19 cellular contexts compared by ENCODE assay signal in genomic region chr12:10664499-10664898, GRCh38. TPM values are rescaled to one million over a fixed set of nuclear protein-coding genes. Genes with fewer than 3 reads are reported as not detected.
DNase-seq lines count a peak whose midpoint lies in the region; ATAC-seq, FAIRE-seq and TF ChIP-seq lines count a peak whose summit lies in the region.
"Had no signal": no experiment of that assay in that cellular context is flagged by ENCODE, and none has a peak within 500 bp of the region (broad histone marks: within the 10 kb centered on the region; RNA-seq: fewer than 3 reads in every experiment).

No MANE protein-coding gene starts in this region.

- H2AK9ac ChIP-seq in IMR-90 (replicated peaks; ENCODE audit: low read depth, low read length, poor library complexity) = no peak overlapping the region

- H3K4me1 ChIP-seq in A549 (peaks cover 9% of the 10 kb centered on the region; the same call in 1 of the 3 replicates), IMR-90 (ENCODE audit: control insufficient read depth, insufficient read depth, low read length) (no peaks in the 10 kb centered on the region), prostate gland (replicated peaks) (no peaks in the 10 kb centered on the region)

- H3K9me3 ChIP-seq in A549 = no peaks in the 10 kb centered on the region
- no peaks in the 10 kb centered on the region for H3K9me3 ChIP-seq in IMR-90 (ENCODE audit: control insufficient read depth, insufficient read depth, low read length)
- H3K9me3 ChIP-seq in prostate gland = no peaks in the 10 kb centered on the region

- H4K20me1 ChIP-seq in IMR-90 (ENCODE audit: insufficient read depth, low read length) = no peaks in the 10 kb centered on the region

- no peak overlapping the region for H3K4me2 ChIP-seq in A549
- H3K4me2 ChIP-seq in IMR-90 (ENCODE audit: low read depth, low read length) = no peak overlapping the region

- H3K23ac ChIP-seq in IMR-90 (ENCODE audit: low read depth, low read length) = no peak overlapping the region

- H3K27me3 ChIP-seq in IMR-90 (ENCODE audit: control insufficient read depth, insufficient read depth, low read length) (peaks cover 8% of the 10 kb centered on the region), prostate gland (replicated peaks; ENCODE audit: insufficient read depth) (no peaks in the 10 kb centered on the region)

- ATAC-seq in A549 (no peak), IMR-90 (ENCODE audit: low read depth) (no peak), GM18861 (IDR thresholded peaks at IDR 0.05; ENCODE audit: unreplicated experiment) (no peak)
- ATAC-seq: HCT116 had no signal

- TF ChIP-seq EP300 in A549 (IDR thresholded peaks at IDR 0.05) = no peak

- H2BK120ac ChIP-seq in IMR-90 (ENCODE audit: low read depth, low read length) = no peak overlapping the region

- BruUV-seq in IMR-90 (replicated peaks; lab: Mats Ljungman, UMichigan) = no TSS peak

- no peaks in the 10 kb centered on the region for H3K9me1 ChIP-seq in IMR-90 (ENCODE audit: insufficient read depth, low read length)

- CTCF ChIA-PET in A549 (lab: Yijun Ruan, JAX) = no interaction called here
- CTCF ChIA-PET in IMR-90 (lab: Yijun Ruan, JAX) = no interaction called here

- no peak overlapping the region for H4K91ac ChIP-seq in IMR-90 (ENCODE audit: insufficient read depth, low read depth, low read length)

- DNase-seq in A549 (ENCODE audit: low read depth in 1 of 2, low spot score in 1 of 2) = no peak
- no peak for DNase-seq in IMR-90
- DNase-seq in prostate gland (ENCODE audit: low spot score) = no peak
- DNase-seq in RPMI8226 = no peak
- DNase-seq: 8988T; C1 segment of cervical spinal cord; Calu3; CD4-positive, alpha-beta memory T cell; COR-L47; DMS53; DMS79 treated with DMSO at 0.1 percent for 48 hours; GF-D8; H9 had no signal

- 41% methylated on average over 2 of the region's 2 CpGs for WGBS in A549 (ENCODE audit: missing lambda C conversion rate)
- no CpG with 5 or more reads among the region's 2 CpGs for WGBS in IMR-90 (ENCODE audit: extremely low coverage in 2 of 2, insufficient read length in 1 of 2), 2 experiments
- 68% methylated on average over 2 of the region's 2 CpGs for WGBS in prostate gland

- TF ChIP-seq RAD21 in A549 (conservative IDR thresholded peaks at IDR 0.05 in 1 of 2, IDR thresholded peaks at IDR 0.05 in 1 of 2) = no peak
- TF ChIP-seq RAD21 in IMR-90 (IDR thresholded peaks at IDR 0.05; ENCODE audit: low read length) = no peak

- no peaks in the 10 kb centered on the region for H3K36me3 ChIP-seq in IMR-90 (ENCODE audit: control insufficient read depth, insufficient read depth, low read length)
- H3K36me3 ChIP-seq in prostate gland = no peaks in the 10 kb centered on the region

- POLR2A ChIA-PET in A549 (lab: Yijun Ruan, JAX) = no interaction called here
- POLR2A ChIA-PET in IMR-90 (lab: Charles Lee; ENCODE audit: unreplicated experiment) = no interaction called here

- H3K9ac ChIP-seq in IMR-90 (ENCODE audit: low read depth, low read length) = no peak overlapping the region

- FAIRE-seq in A549 (lab: Jason Lieb, UNC) = no peak
- FAIRE-seq: GM12891, GM18507, H1 had no signal

- in situ Hi-C loops in IMR-90 (cut with MboI; ENCODE audit: low sequenced_read_pairs) = no loop called here

- H2BK20ac ChIP-seq in IMR-90 (ENCODE audit: low read depth, low read length) = no peak overlapping the region

- TF ChIP-seq POLR2A in A549 (IDR thresholded peaks at IDR 0.05; ENCODE audit: low read length) = no peak
- TF ChIP-seq POLR2A in IMR-90 (IDR thresholded peaks at IDR 0.05; ENCODE audit: low read depth, low read length) = no peak
- no peak for TF ChIP-seq POLR2A in prostate gland (IDR thresholded peaks at IDR 0.05)

- no peaks in the 10 kb centered on the region for H3K79me1 ChIP-seq in IMR-90 (ENCODE audit: low read depth in 1 of 2, low read length in 2 of 2)

- intact Hi-C loops in IMR-90 (cut with micrococcal nuclease) (no loop called here), prostate gland (cut with DNase I) (no loop called here)

- H3K14ac ChIP-seq in IMR-90 (replicated peaks; ENCODE audit: low read depth, low read length) = no peak overlapping the region

- no peak overlapping the region for H4K5ac ChIP-seq in IMR-90 (ENCODE audit: low read depth, low read length)

- TF ChIP-seq CTCF in A549 (IDR thresholded peaks at IDR 0.05) (no peak), IMR-90 (conservative IDR thresholded peaks at IDR 0.05; ENCODE audit: low read depth, low read length) (no peak), prostate gland (IDR thresholded peaks at IDR 0.05) (no peak)

- no peak overlapping the region for H2AK5ac ChIP-seq in IMR-90 (ENCODE audit: low read depth, low read length)

- H3K18ac ChIP-seq in IMR-90 (ENCODE audit: low read depth, low read length) = no peak overlapping the region

- no peak overlapping the region for H3K4ac ChIP-seq in IMR-90 (ENCODE audit: low read depth, low read length)

- no peak overlapping the region for H3K56ac ChIP-seq in IMR-90 (ENCODE audit: extremely low read depth, insufficient read depth, low read length)

- no peak overlapping the region for H2BK15ac ChIP-seq in IMR-90 (ENCODE audit: low read depth, low read length)

- H4K8ac ChIP-seq in IMR-90 (ENCODE audit: low read depth in 2 of 2, low read length in 2 of 2) = no peak overlapping the region

- dilution Hi-C loops in IMR-90 (cut with HindIII; ENCODE audit: low sequenced_read_pairs, unreplicated experiment) = no loop called here

- H2BK5ac ChIP-seq in IMR-90 (ENCODE audit: low read depth, low read length, poor library complexity, severe bottlenecking) = no peak overlapping the region

- H2AFZ ChIP-seq in IMR-90 (replicated peaks; ENCODE audit: low read length, poor library complexity) = no peak overlapping the region

- H3K27ac ChIP-seq in A549 (no peak overlapping the region), IMR-90 (ENCODE audit: insufficient read depth, low read length) (no peak overlapping the region), prostate gland (peak overlapping the region; percentile 59 to 64)

- H3K4me3 ChIP-seq in A549 = no peak overlapping the region
- no peak overlapping the region for H3K4me3 ChIP-seq in IMR-90 (ENCODE audit: insufficient read depth, low read depth, low read length)
- no peak overlapping the region for H3K4me3 ChIP-seq in prostate gland

TF ChIP-seq in A549, 52 proteins besides CTCF, POLR2A, EP300 and RAD21:
- TF ChIP-seq MAFK (IDR thresholded peaks at IDR 0.05; ENCODE audit: partially characterized antibody) (peak; percentile 81), FOXS1 (CRISPR knock-in tag; IDR thresholded peaks at IDR 0.05) (no peak), CBX2 (IDR thresholded peaks at IDR 0.05; ENCODE audit: borderline replicate concordance, low read depth) (no peak)
TF ChIP-seq in A549: peak in this region for 1.

TF ChIP-seq in IMR-90, 13 proteins besides CTCF, POLR2A, EP300 and RAD21:
- TF ChIP-seq MXI1 (IDR thresholded peaks at IDR 0.05; ENCODE audit: borderline replicate concordance, low read depth, low read length) (no peak), MAFK (IDR thresholded peaks at IDR 0.05; ENCODE audit: low read depth, low read length) (peak; percentile 69)

RNA-seq across cellular contexts. Expression of gene STYK1, which starts 9.4 kb away (rescaled TPM):
- polyA plus RNA-seq in A549 (2011; rRNA removed) = 0.46 and 0.56 TPM in 2 replicates
- 0.07 and 0.16 TPM in 2 replicates for polyA plus RNA-seq in A549 (2012; cell fraction: cytosol; rRNA removed)
- polyA plus RNA-seq in A549 (2012; cell fraction: nucleus; rRNA removed) = 0.10 and 0.23 TPM in 2 replicates
- 0.21 to 0.54 TPM (median 0.32 TPM) in 3 replicates for polyA plus RNA-seq in A549 (2017; fragmentation: RNase III; extraction: RNeasy Plus Mini Kit Qiagen cat#74134 plus additional on column Dnase treatment)
- polyA minus RNA-seq in A549 (2011; rRNA and poly(A)+ RNA removed) = 0.50 TPM in 1 of 2 replicates, not detected in the other
- total RNA-seq in IMR-90 (2012; rRNA removed) = 0.72 and 1.1 TPM in 2 replicates
- polyA plus RNA-seq in IMR-90 (2012; rRNA removed) = 0.34 and 0.36 TPM in 2 replicates
- polyA plus RNA-seq in IMR-90 (2012; cell fraction: cytosol; rRNA removed) = 0.15 and 0.21 TPM in 2 replicates
- polyA plus RNA-seq in IMR-90 (2012; cell fraction: nucleus; rRNA removed; ENCODE audit: low replicate concordance) = 0.18 and 0.36 TPM in 2 replicates
- 10 to 100 TPM in 1 of 2 donors, 1 to 10 TPM in 1; 9.5 to 39.7 TPM for total RNA-seq in prostate gland
- total RNA-seq: CD4-positive, alpha-beta memory T cell; G401 had no signal
- polyA plus RNA-seq: CD4-positive, alpha-beta memory T cell had no signal

RNA-seq across cellular contexts. Expression of gene MAGOHB, which starts 51.1 kb away (rescaled TPM):
- polyA plus RNA-seq in A549 (2011; rRNA removed) = 43.1 and 90.5 TPM in 2 replicates
- 24.9 and 35.7 TPM in 2 replicates for polyA plus RNA-seq in A549 (2012; cell fraction: cytosol; rRNA removed)
- polyA plus RNA-seq in A549 (2012; cell fraction: nucleus; rRNA removed) = 4.6 and 7.8 TPM in 2 replicates
- 83.4 to 93.3 TPM (median 83.5 TPM) in 3 replicates for polyA plus RNA-seq in A549 (2017; fragmentation: RNase III; extraction: RNeasy Plus Mini Kit Qiagen cat#74134 plus additional on column Dnase treatment)
- 11.9 and 17.9 TPM in 2 replicates for polyA minus RNA-seq in A549 (2011; rRNA and poly(A)+ RNA removed)
- total RNA-seq in IMR-90 (2012; rRNA removed) = 6.3 and 23.3 TPM in 2 replicates
- 15.6 and 20.3 TPM in 2 replicates for polyA plus RNA-seq in IMR-90 (2012; rRNA removed)
- polyA plus RNA-seq in IMR-90 (2012; cell fraction: cytosol; rRNA removed) = 1.2 and 5.4 TPM in 2 replicates
- 7.3 and 10.8 TPM in 2 replicates for polyA plus RNA-seq in IMR-90 (2012; cell fraction: nucleus; rRNA removed; ENCODE audit: low replicate concordance)
- 10 to 100 TPM; 24.2 to 24.8 TPM for total RNA-seq in prostate gland

RNA-seq across cellular contexts. Expression of gene YBX3, which starts 58.6 kb away (rescaled TPM):
- polyA plus RNA-seq in A549 (2011; rRNA removed) = 136 and 150 TPM in 2 replicates
- polyA plus RNA-seq in A549 (2012; cell fraction: cytosol; rRNA removed) = 228 and 245 TPM in 2 replicates
- polyA plus RNA-seq in A549 (2012; cell fraction: nucleus; rRNA removed) = 335 and 339 TPM in 2 replicates
- polyA plus RNA-seq in A549 (2017; fragmentation: RNase III; extraction: RNeasy Plus Mini Kit Qiagen cat#74134 plus additional on column Dnase treatment) = 140 to 176 TPM (median 146 TPM) in 3 replicates
- polyA minus RNA-seq in A549 (2011; rRNA and poly(A)+ RNA removed) = 181 and 191 TPM in 2 replicates
- total RNA-seq in IMR-90 (2012; rRNA removed) = 33.7 and 60.8 TPM in 2 replicates
- polyA plus RNA-seq in IMR-90 (2012; rRNA removed) = 131 and 132 TPM in 2 replicates
- 188 and 191 TPM in 2 replicates for polyA plus RNA-seq in IMR-90 (2012; cell fraction: cytosol; rRNA removed)
- polyA plus RNA-seq in IMR-90 (2012; cell fraction: nucleus; rRNA removed; ENCODE audit: low replicate concordance) = 232 and 587 TPM in 2 replicates
- 100 to 1,000 TPM; 197 to 358 TPM for total RNA-seq in prostate gland

Comparison
In these comparisons a context has a peak if more than half of its experiments do, and no peak if none do; other contexts are left out.
1. H3K27ac ChIP-seq: peak in prostate gland (2 of 2); none in A549 (0 of 2) and IMR-90 (single experiment).